ENCODE assay signal across 8 cellular contexts in genomic region chr13:24161010-24161775, GRCh38. TPM values are rescaled to one million over a fixed set of nuclear protein-coding genes. Genes with fewer than 3 reads are reported as not detected.
A peak's percentile ranks its signal among the peaks of the same experiment; 100 is the strongest.
DNase-seq lines count a peak whose midpoint lies in the region; ATAC-seq and TF ChIP-seq lines count a peak whose summit lies in the region.

No MANE protein-coding gene starts in this region.

- ATAC-seq in GM19035 (IDR thresholded peaks at IDR 0.05; ENCODE audit: unreplicated experiment) (peak; percentile 53), HG03354 (IDR thresholded peaks at IDR 0.05; ENCODE audit: poor library complexity, severe bottlenecking, unreplicated experiment) (peak; percentile 52), SK-N-SH treated with all-trans-retinoic acid at 6 μM for 48 hours (peak; percentile 68)

- no peak for TF ChIP-seq CTCF in ascending aorta (IDR thresholded peaks at IDR 0.05)

- H3K4me1 ChIP-seq in ascending aorta = no peaks in the 10 kb centered on the region

- intact Hi-C loops in ascending aorta (cut with DNase I) = loop anchor here (2.0 to 5.0 kb wide), 3 partner anchors 56 to 140 kb away; no protein-coding TSS in a partner anchor

- H3K4me3 ChIP-seq in ascending aorta (peak overlapping the region; percentile 61 to 89), iPS-18c (ENCODE audit: insufficient read depth, low read depth, low read length) (peak overlapping the region; percentile 88)

- peak overlapping the region in 1 of 2 donors; percentile 41 for H3K27ac ChIP-seq in ascending aorta

- H3K27me3 ChIP-seq in ascending aorta = no peaks in the 10 kb centered on the region

- no peaks in the 10 kb centered on the region for H3K36me3 ChIP-seq in ascending aorta

- H3K9me3 ChIP-seq in ascending aorta = no peaks in the 10 kb centered on the region
- no peaks in the 10 kb centered on the region for H3K9me3 ChIP-seq in iPS-18c (ENCODE audit: control insufficient read depth, insufficient read depth, low read length)

- DNase-seq in AG08395 (ENCODE audit: low spot score) = peak; percentile 21
- DNase-seq in ascending aorta (ENCODE audit: low spot score in 2 of 2) = peak in 1 of 2 donors; percentile 64
- peak; percentile 12 to 26 for DNase-seq in stimulated activated CD4-positive, alpha-beta T cell treated with anti-CD3 and anti-CD28 coated beads, Interleukin-12 subunit alpha, Interleukin-12 subunit beta, amount 100 ng/mL, for 24 hours (ENCODE audit: low read depth in 2 of 2)
- DNase-seq in SW 1271 (lab: John Stamatoyannopoulos, UW) = no peak

TF ChIP-seq in SK-N-SH treated with all-trans-retinoic acid at 6 μM for 48 hours, 23 proteins besides CTCF, POLR2A, EP300 and RAD21:
- TF ChIP-seq ZNF8 (CRISPR knock-in tag; IDR thresholded peaks at IDR 0.05) = no peak
- TF ChIP-seq CREB5 (CRISPR knock-in tag; IDR thresholded peaks at IDR 0.05; ENCODE audit: low read depth) = no peak
- no peak for TF ChIP-seq OSR1 (CRISPR knock-in tag; IDR thresholded peaks at IDR 0.05)
- no peak for TF ChIP-seq PPARA (CRISPR knock-in tag; IDR thresholded peaks at IDR 0.05; ENCODE audit: borderline replicate concordance)
- TF ChIP-seq CSRNP3 (CRISPR knock-in tag; IDR thresholded peaks at IDR 0.05) = no peak
- TF ChIP-seq ISL1 (CRISPR knock-in tag; IDR thresholded peaks at IDR 0.05) = no peak
- no peak for TF ChIP-seq POU6F1 (CRISPR knock-in tag; IDR thresholded peaks at IDR 0.05; ENCODE audit: borderline replicate concordance, low read depth)
- TF ChIP-seq ZFP3 (CRISPR knock-in tag; IDR thresholded peaks at IDR 0.05) = no peak
- TF ChIP-seq TCF4 (CRISPR knock-in tag; IDR thresholded peaks at IDR 0.05; ENCODE audit: borderline replicate concordance) = no peak
- no peak for TF ChIP-seq TSHZ2 (CRISPR knock-in tag; IDR thresholded peaks at IDR 0.05)
- no peak for TF ChIP-seq ARNTL (CRISPR knock-in tag; IDR thresholded peaks at IDR 0.05; ENCODE audit: borderline replicate concordance, low read depth)

RNA-seq across cellular contexts. Expression of gene SPATA13, which starts 0.7 kb away (rescaled TPM):
- total RNA-seq in ascending aorta = 38.2 TPM

Comparison
In these comparisons a context has a peak if more than half of its experiments do, and no peak if none do; other contexts are left out.
1. DNase-seq: peak in AG08395 (single experiment) and stimulated activated CD4-positive, alpha-beta T cell treated with anti-CD3 and anti-CD28 coated beads, Interleukin-12 subunit alpha, Interleukin-12 subunit beta, amount 100 ng/mL, for 24 hours (2 of 2); none in SW 1271 (0 of 2).
2. Peak in every context shown above with its lines, with median percentiles within 50 percentile points of each other: ATAC-seq.